In the genomic region with DNA sequence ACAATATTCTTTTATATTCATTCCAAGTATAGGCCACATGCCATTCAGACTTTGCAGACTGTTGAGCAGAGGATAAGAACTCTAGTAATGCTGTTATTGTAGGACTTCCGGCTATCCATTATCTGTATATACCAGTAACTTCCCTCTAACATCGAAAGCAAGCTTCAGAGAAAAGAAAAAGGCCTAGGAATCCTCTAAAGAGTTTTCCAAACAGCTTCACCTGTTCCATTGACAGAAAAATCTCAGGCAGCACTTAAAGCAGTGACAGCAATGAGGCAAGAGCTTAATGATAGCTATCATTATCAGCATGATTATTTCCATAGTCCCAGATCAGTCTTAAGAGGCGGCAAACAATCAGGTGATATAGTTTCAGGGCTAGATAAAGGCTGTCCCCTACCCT, we compare ENCODE assay signal across 8 cellular contexts. TPM values are rescaled to one million over a fixed set of nuclear protein-coding genes. Genes with fewer than 3 reads are reported as not detected.
DNase-seq lines count a peak whose midpoint lies in the region; ATAC-seq, FAIRE-seq and TF ChIP-seq lines count a peak whose summit lies in the region.

No MANE protein-coding gene starts in this region.

- no peaks in the 10 kb centered on the region for H3K79me2 ChIP-seq in astrocyte (ENCODE audit: insufficient read depth, low read length)

- no peak overlapping the region for H3K4me2 ChIP-seq in astrocyte (ENCODE audit: low read length)

- no peak overlapping the region for H3K27ac Mint-ChIP-seq in stimulated activated naive CD8-positive, alpha-beta T cell treated with anti-CD3 and anti-CD28 coated beads, Interleukin-15, Interleukin-2, amounts not matched to agents 100 ng/mL and 50 ng/mL, for 24 hours
- H3K27ac Mint-ChIP-seq in stimulated activated naive CD8-positive, alpha-beta T cell treated with anti-CD3 and anti-CD28 coated beads, Interleukin-15, amount 100 ng/mL, for 72 hours = no peak overlapping the region
- H3K27ac Mint-ChIP-seq in astrocyte (ENCODE audit: unreplicated experiment) (no peak overlapping the region), naive B cell (peak overlapping the region in 4 of 6 donors; percentile 19 to 92 (median 52))

- no peak for FAIRE-seq in astrocyte (lab: Jason Lieb, UNC)

- no peak overlapping the region for H2AFZ ChIP-seq in astrocyte (ENCODE audit: low read depth, low read length)

- peaks cover 22% of the 10 kb centered on the region for H3K4me1 Mint-ChIP-seq in stimulated activated naive CD8-positive, alpha-beta T cell treated with anti-CD3 and anti-CD28 coated beads, Interleukin-15, Interleukin-2, amounts not matched to agents 100 ng/mL and 50 ng/mL, for 24 hours (ENCODE audit: low read depth)
- H3K4me1 Mint-ChIP-seq in stimulated activated naive CD8-positive, alpha-beta T cell treated with anti-CD3 and anti-CD28 coated beads, Interleukin-15, amount 100 ng/mL, for 72 hours = peaks cover 20% of the 10 kb centered on the region
- H3K4me1 Mint-ChIP-seq in astrocyte (ENCODE audit: low read depth, unreplicated experiment) (peaks cover 6% of the 10 kb centered on the region), naive B cell (peaks cover 25 to 37% (median 32%) of the 10 kb centered on the region in 3 donors)

- TF ChIP-seq POLR2A in GM18505 (IDR thresholded peaks at IDR 0.05; ENCODE audit: borderline replicate concordance, extremely low read depth, insufficient read depth, insufficient read length) = no peak

- H3K27me3 ChIP-seq in astrocyte (ENCODE audit: insufficient read depth, low read length) = no peaks in the 10 kb centered on the region

- no peaks in the 10 kb centered on the region for H4K20me1 ChIP-seq in astrocyte (ENCODE audit: insufficient read depth, low read length)

- TF ChIP-seq CTCF in astrocyte (IDR thresholded peaks at IDR 0.05; ENCODE audit: insufficient read depth, low read depth, low read length) = no peak

- ATAC-seq in stimulated activated naive CD8-positive, alpha-beta T cell treated with anti-CD3 and anti-CD28 coated beads, Interleukin-15, amount 100 ng/mL, for 72 hours = no peak
- no peak for ATAC-seq in naive B cell (ENCODE audit: low read depth in 2 of 2)
- no peak for ATAC-seq in GM18505 (IDR thresholded peaks at IDR 0.05; ENCODE audit: unreplicated experiment)

- no peaks in the 10 kb centered on the region for H3K9me3 Mint-ChIP-seq in stimulated activated naive CD8-positive, alpha-beta T cell treated with anti-CD3 and anti-CD28 coated beads, Interleukin-15, Interleukin-2, amounts not matched to agents 100 ng/mL and 50 ng/mL, for 24 hours
- no peaks in the 10 kb centered on the region for H3K9me3 Mint-ChIP-seq in stimulated activated naive CD8-positive, alpha-beta T cell treated with anti-CD3 and anti-CD28 coated beads, Interleukin-15, amount 100 ng/mL, for 72 hours
- H3K9me3 Mint-ChIP-seq in astrocyte (ENCODE audit: unreplicated experiment) (no peaks in the 10 kb centered on the region), naive B cell (no peaks in the 10 kb centered on the region)

- peaks cover 33% of the 10 kb centered on the region for H3K27me3 Mint-ChIP-seq in stimulated activated naive CD8-positive, alpha-beta T cell treated with anti-CD3 and anti-CD28 coated beads, Interleukin-15, Interleukin-2, amounts not matched to agents 100 ng/mL and 50 ng/mL, for 24 hours
- H3K27me3 Mint-ChIP-seq in stimulated activated naive CD8-positive, alpha-beta T cell treated with anti-CD3 and anti-CD28 coated beads, Interleukin-15, amount 100 ng/mL, for 72 hours = peaks cover 20% of the 10 kb centered on the region
- H3K27me3 Mint-ChIP-seq in astrocyte (ENCODE audit: low read depth, unreplicated experiment) (no peaks in the 10 kb centered on the region), naive B cell (peaks cover 0 to 7% (median 0%) of the 10 kb centered on the region in 3 donors)

- no peaks in the 10 kb centered on the region for H3K9me3 ChIP-seq in astrocyte (ENCODE audit: insufficient read depth, low read depth, low read length)

- no peak for DNase-seq in stimulated activated naive CD8-positive, alpha-beta T cell treated with anti-CD3 and anti-CD28 coated beads, Interleukin-15, amount 100 ng/mL, for 72 hours
- DNase-seq in astrocyte (ENCODE audit: low read depth) = no peak
- no peak for DNase-seq in naive B cell
- no peak for DNase-seq in occipital lobe (lab: John Stamatoyannopoulos, UW)
- DNase-seq in COLO668 (lab: John Stamatoyannopoulos, UW; ENCODE audit: unreplicated experiment) = no peak
- DNase-seq in middle frontal gyrus (ENCODE audit: extremely low spot score, low spot score) = no peak

- H3K4me1 ChIP-seq in astrocyte (ENCODE audit: insufficient read depth, low read length) = no peaks in the 10 kb centered on the region

- H3K27ac ChIP-seq in astrocyte (ENCODE audit: low read depth, low read length) = no peak overlapping the region

- H3K9ac ChIP-seq in astrocyte (ENCODE audit: low read length) = no peak overlapping the region

- no peaks in the 10 kb centered on the region for H3K36me3 Mint-ChIP-seq in stimulated activated naive CD8-positive, alpha-beta T cell treated with anti-CD3 and anti-CD28 coated beads, Interleukin-15, Interleukin-2, amounts not matched to agents 100 ng/mL and 50 ng/mL, for 24 hours (ENCODE audit: low read depth)
- H3K36me3 Mint-ChIP-seq in astrocyte (ENCODE audit: low read depth, unreplicated experiment) (no peaks in the 10 kb centered on the region), naive B cell (no peaks in the 10 kb centered on the region)

- no peaks in the 10 kb centered on the region for H3K36me3 ChIP-seq in astrocyte (ENCODE audit: insufficient read depth, low read length)

- H3K4me3 ChIP-seq in astrocyte (ENCODE audit: insufficient read depth, low read depth, low read length) = no peak overlapping the region

- H3K4me3 Mint-ChIP-seq in stimulated activated naive CD8-positive, alpha-beta T cell treated with anti-CD3 and anti-CD28 coated beads, Interleukin-15, Interleukin-2, amounts not matched to agents 100 ng/mL and 50 ng/mL, for 24 hours = peak overlapping the region; percentile 86
- H3K4me3 Mint-ChIP-seq in stimulated activated naive CD8-positive, alpha-beta T cell treated with anti-CD3 and anti-CD28 coated beads, Interleukin-15, amount 100 ng/mL, for 72 hours = no peak overlapping the region
- H3K4me3 Mint-ChIP-seq in astrocyte (ENCODE audit: unreplicated experiment) = peak overlapping the region; percentile 94
- peak overlapping the region in 7 of 8 donors; percentile 3 to 98 (median 96) for H3K4me3 Mint-ChIP-seq in naive B cell

RNA-seq across cellular contexts. Expression of gene CPNE8, which starts 1.8 kb away (rescaled TPM):
- total RNA-seq in astrocyte = 9.1 and 9.4 TPM in 2 replicates
- polyA plus RNA-seq in naive B cell (ENCODE audit: low read depth in 6 of 6) = 1 to 10 TPM in 3 of 6 donors, under 1 TPM in 3; 0.40 to 1.3 (median 0.83) TPM
- total RNA-seq in occipital lobe = 4.8 TPM

Comparison
In these comparisons a context has a peak if more than half of its experiments do, and no peak if none do; other contexts are left out.
1. H3K4me3 Mint-ChIP-seq: peak in stimulated activated naive CD8-positive, alpha-beta T cell treated with anti-CD3 and anti-CD28 coated beads, Interleukin-15, Interleukin-2, amounts not matched to agents 100 ng/mL and 50 ng/mL, for 24 hours (single experiment), astrocyte (single experiment) and naive B cell (7 of 8); none in stimulated activated naive CD8-positive, alpha-beta T cell treated with anti-CD3 and anti-CD28 coated beads, Interleukin-15, amount 100 ng/mL, for 72 hours (0 of 2).
2. H3K27ac Mint-ChIP-seq: peak in naive B cell (4 of 6); none in stimulated activated naive CD8-positive, alpha-beta T cell treated with anti-CD3 and anti-CD28 coated beads, Interleukin-15, Interleukin-2, amounts not matched to agents 100 ng/mL and 50 ng/mL, for 24 hours (single experiment), stimulated activated naive CD8-positive, alpha-beta T cell treated with anti-CD3 and anti-CD28 coated beads, Interleukin-15, amount 100 ng/mL, for 72 hours (0 of 2) and astrocyte (single experiment).